28 cellular contexts compared by ENCODE assay signal in the genomic region with DNA sequence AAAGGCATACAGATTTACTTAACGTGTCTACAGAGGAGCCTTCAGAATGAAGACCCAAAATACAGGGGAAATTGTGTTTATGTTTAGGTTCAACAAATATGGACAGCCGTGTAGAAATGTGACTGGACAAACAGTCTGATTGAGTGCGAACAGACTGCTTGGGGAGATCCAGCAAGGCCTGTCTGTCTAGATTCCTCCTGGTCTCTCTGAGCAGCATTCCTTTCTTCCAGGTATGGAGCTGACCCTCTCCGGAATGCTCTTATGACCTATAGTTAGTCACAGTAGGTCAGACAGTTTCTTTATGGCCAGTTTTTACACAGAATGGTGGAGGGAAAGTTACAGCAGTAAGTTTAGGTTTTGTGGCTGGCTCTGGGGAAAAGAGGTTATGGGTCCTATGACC. TPM values are rescaled to one million over a fixed set of nuclear protein-coding genes. Genes with fewer than 3 reads are reported as not detected.
DNase-seq lines count a peak whose midpoint lies in the region; ATAC-seq, FAIRE-seq and TF ChIP-seq lines count a peak whose summit lies in the region.
"Had no signal": no experiment of that assay in that cellular context is flagged by ENCODE, and none has a peak within 500 bp of the region (broad histone marks: within the 10 kb centered on the region; RNA-seq: fewer than 3 reads in every experiment).

No MANE protein-coding gene starts in this region.

- no peaks in the 10 kb centered on the region for H3K9me3 Mint-ChIP-seq in neural progenitor cell
- no peaks in the 10 kb centered on the region for H3K9me3 Mint-ChIP-seq in activated CD4-positive, alpha-beta T cell treated with anti-CD3 and anti-CD28 coated beads for 36 hours (ENCODE audit: low read depth)
- H3K9me3 Mint-ChIP-seq: activated naive CD8-positive, alpha-beta T cell treated with anti-CD3 and anti-CD28 coated beads for 36 hours; CD8-positive, alpha-beta T cell; endodermal cell had no signal

- H3K36me3 Mint-ChIP-seq in neural progenitor cell, result peaks cover 13% of the 10 kb centered on the region
- no peaks in the 10 kb centered on the region for H3K36me3 Mint-ChIP-seq in activated CD4-positive, alpha-beta T cell treated with anti-CD3 and anti-CD28 coated beads for 36 hours (ENCODE audit: low read depth)
- H3K36me3 Mint-ChIP-seq: activated naive CD8-positive, alpha-beta T cell treated with anti-CD3 and anti-CD28 coated beads for 36 hours; CD8-positive, alpha-beta T cell had no signal

- ATAC-seq in activated CD4-positive, alpha-beta T cell treated with anti-CD3 and anti-CD28 coated beads for 36 hours, result no peak
- ATAC-seq: CD8-positive, alpha-beta T cell; gastroesophageal sphincter had no signal

- no peaks in the 10 kb centered on the region for H3K9me3 ChIP-seq in hepatocyte (ENCODE audit: low read depth)
- H3K9me3 ChIP-seq in neural progenitor cell (ENCODE audit: low read depth), result no peaks in the 10 kb centered on the region
- H3K9me3 ChIP-seq: gastroesophageal sphincter, prostate gland, suprapubic skin had no signal

- H3K36me3 ChIP-seq in hepatocyte (replicated peaks; ENCODE audit: insufficient read depth, low read depth) (no peaks in the 10 kb centered on the region), neural progenitor cell (no peaks in the 10 kb centered on the region)
- H3K36me3 ChIP-seq: prostate gland, suprapubic skin had no signal

- H4K20me1 ChIP-seq in hepatocyte (ENCODE audit: insufficient read depth, poor library complexity, severe bottlenecking), result no peaks in the 10 kb centered on the region
- peaks cover 12% of the 10 kb centered on the region for H4K20me1 ChIP-seq in neural progenitor cell (ENCODE audit: low read depth)

- no peak overlapping the region for H2AFZ ChIP-seq in hepatocyte
- H2AFZ ChIP-seq in neural progenitor cell (replicated peaks), result no peak overlapping the region

- POLR2A ChIA-PET in RWPE1 (lab: Yijun Ruan, JAX; ENCODE audit: low non-redundant PET), result no interaction called here
- POLR2A ChIA-PET in activated CD4-positive, alpha-beta T cell treated with anti-CD3 and anti-CD28 coated beads for 36 hours (lab: Charles Lee), result no interaction called here

- peaks cover 60% of the 10 kb centered on the region for H3K79me2 ChIP-seq in hepatocyte
- no peaks in the 10 kb centered on the region for H3K79me2 ChIP-seq in neural progenitor cell (ENCODE audit: low read depth)

- TF ChIP-seq CTCF in RWPE1 (conservative IDR thresholded peaks at IDR 0.05; ENCODE audit: low read depth) (no peak), hepatocyte (IDR thresholded peaks at IDR 0.05; ENCODE audit: poor library complexity) (no peak), neural progenitor cell (IDR thresholded peaks at IDR 0.05) (no peak)

- no peak overlapping the region for H3K9ac ChIP-seq in neural progenitor cell

- H3F3A ChIP-seq in neural progenitor cell (ENCODE audit: low read depth), result no peaks in the 10 kb centered on the region

- no peaks in the 10 kb centered on the region for H3K9me2 ChIP-seq in hepatocyte (replicated peaks; ENCODE audit: insufficient read depth)

- FAIRE-seq in RCC 7860 (lab: Jason Lieb, UNC), result no peak
- FAIRE-seq: H1 had no signal

- DNase-seq in ELF-1 (ENCODE audit: low read depth, low spot score), result peak; percentile 71
- peak; percentile 42 for DNase-seq in RWPE1 (ENCODE audit: low spot score)
- DNase-seq in hepatocyte (ENCODE audit: low spot score), result peak; percentile 34
- DNase-seq in neural progenitor cell (ENCODE audit: low spot score), result no peak
- no peak for DNase-seq in putamen (ENCODE audit: low spot score)
- DNase-seq in activated CD4-positive, alpha-beta T cell treated with anti-CD3 and anti-CD28 coated beads for 36 hours, result no peak
- DNase-seq in RCC 7860 (ENCODE audit: low spot score), result no peak
- no peak for DNase-seq in NCI-H2196 treated with DMSO at 0.1 percent for 48 hours (lab: John Stamatoyannopoulos, UW; ENCODE audit: unreplicated experiment)
- DNase-seq: activated CD4-positive, alpha-beta T cell treated with anti-CD3 and anti-CD28 coated beads for 48 hours; activated CD8-positive, alpha-beta memory T cell treated with anti-CD3 and anti-CD28 coated beads for 24 hours; activated effector memory CD4-positive, alpha-beta T cell treated with Interleukin-2 at 50 U/mL for 16 hours; activated naive CD8-positive, alpha-beta T cell treated with anti-CD3 and anti-CD28 coated beads for 36 hours; aorta; CD8-positive, alpha-beta T cell; central memory CD4-positive, alpha-beta T cell; endodermal cell; NCI-H1105; NCI-H2029 treated with DMSO at 0.1 percent for 48 hours; NCI-H345; RPMI8226; stimulated activated CD4-positive, alpha-beta T cell treated with anti-CD3 and anti-CD28 coated beads, Interleukin-15, amount 100 ng/mL, for 24 hours; stimulated activated naive CD4-positive, alpha-beta T cell; T-helper 2 cell had no signal

- H3K4me1 Mint-ChIP-seq in neural progenitor cell, result peaks cover 40% of the 10 kb centered on the region
- H3K4me1 Mint-ChIP-seq in activated CD4-positive, alpha-beta T cell treated with anti-CD3 and anti-CD28 coated beads for 36 hours, result no peaks in the 10 kb centered on the region
- H3K4me1 Mint-ChIP-seq: activated naive CD8-positive, alpha-beta T cell treated with anti-CD3 and anti-CD28 coated beads for 36 hours; B cell had no signal

- peaks cover 10% of the 10 kb centered on the region for H3K27me3 Mint-ChIP-seq in neural progenitor cell (ENCODE audit: insufficient read depth, low read depth)
- H3K27me3 Mint-ChIP-seq in activated CD4-positive, alpha-beta T cell treated with anti-CD3 and anti-CD28 coated beads for 36 hours, result peaks cover 16% of the 10 kb centered on the region

- CTCF ChIA-PET in RWPE1 (lab: Yijun Ruan, JAX), result no interaction called here
- CTCF ChIA-PET in activated CD4-positive, alpha-beta T cell treated with anti-CD3 and anti-CD28 coated beads for 36 hours (lab: Charles Lee), result no interaction called here

- H3K27ac Mint-ChIP-seq in neural progenitor cell, result peak overlapping the region; percentile 60
- H3K27ac Mint-ChIP-seq in activated CD4-positive, alpha-beta T cell treated with anti-CD3 and anti-CD28 coated beads for 36 hours, result no peak overlapping the region
- H3K27ac Mint-ChIP-seq: activated naive CD8-positive, alpha-beta T cell treated with anti-CD3 and anti-CD28 coated beads for 36 hours; B cell; CD8-positive, alpha-beta T cell; endodermal cell had no signal

- 47% methylated on average over 4 of the region's 4 CpGs for whole genome bisulfite sequencing in hepatocyte (ENCODE audit: low lambda C conversion rate, missing lambda C conversion rate)

- H3K4me3 Mint-ChIP-seq in neural progenitor cell, result no peak overlapping the region
- H3K4me3 Mint-ChIP-seq in activated CD4-positive, alpha-beta T cell treated with anti-CD3 and anti-CD28 coated beads for 36 hours, result no peak overlapping the region
- H3K4me3 Mint-ChIP-seq: activated naive CD8-positive, alpha-beta T cell treated with anti-CD3 and anti-CD28 coated beads for 36 hours; B cell; CD8-positive, alpha-beta T cell; endodermal cell had no signal

- H3K27ac ChIP-seq in RWPE1 (no peak overlapping the region), hepatocyte (peak overlapping the region; percentile 89), neural progenitor cell (no peak overlapping the region)
- H3K27ac ChIP-seq: gastroesophageal sphincter, prostate gland, suprapubic skin had no signal

- intact Hi-C loops in activated CD4-positive, alpha-beta T cell treated with anti-CD3 and anti-CD28 coated beads for 36 hours (cut with DNase I, micrococcal nuclease), result no loop called here

- H3K27me3 ChIP-seq in hepatocyte, result no peaks in the 10 kb centered on the region
- no peaks in the 10 kb centered on the region for H3K27me3 ChIP-seq in neural progenitor cell
- H3K27me3 ChIP-seq: gastroesophageal sphincter, suprapubic skin had no signal

- H3K4me2 ChIP-seq in hepatocyte, result peak overlapping the region; percentile 53
- no peak overlapping the region for H3K4me2 ChIP-seq in neural progenitor cell

- H3K4me3 ChIP-seq in hepatocyte (no peak overlapping the region), neural progenitor cell (no peak overlapping the region)
- H3K4me3 ChIP-seq: gastroesophageal sphincter, prostate gland, suprapubic skin had no signal

- H3K4me1 ChIP-seq in hepatocyte (ENCODE audit: insufficient read depth), result peaks cover 17% of the 10 kb centered on the region
- peaks cover 6% of the 10 kb centered on the region for H3K4me1 ChIP-seq in neural progenitor cell
- H3K4me1 ChIP-seq: prostate gland had no signal

RNA-seq across cellular contexts. Expression of a gene that starts 9.0 kb away (rescaled TPM):
- total RNA-seq in hepatocyte, result 33.4 and 39.0 TPM in 2 replicates
- 22.3 and 24.5 TPM in 2 replicates for polyA plus RNA-seq in hepatocyte
- total RNA-seq in neural progenitor cell (ENCODE audit: low replicate concordance), result 5.5 and 7.2 TPM in 2 replicates
- not detected for total RNA-seq in activated CD4-positive, alpha-beta T cell treated with anti-CD3 and anti-CD28 coated beads for 36 hours
- total RNA-seq: activated naive CD8-positive, alpha-beta T cell treated with anti-CD3 and anti-CD28 coated beads for 36 hours; CD8-positive, alpha-beta T cell had no signal

Comparison
In these comparisons a context has a peak if more than half of its experiments do, and no peak if none do; other contexts are left out.
1. DNase-seq: peak in ELF-1 (single experiment), RWPE1 (single experiment) and hepatocyte (single experiment); none in neural progenitor cell (single experiment), putamen (single experiment), activated CD4-positive, alpha-beta T cell treated with anti-CD3 and anti-CD28 coated beads for 36 hours (single experiment), RCC 7860 (single experiment) and NCI-H2196 treated with DMSO at 0.1 percent for 48 hours (single experiment).